9 cellular contexts compared by ENCODE assay signal in genomic region chrX:28491322-28491721, GRCh38.
"Had no signal": no experiment of that assay in that cellular context is flagged by ENCODE, and none has a peak within 500 bp of the region (broad histone marks: within the 10 kb centered on the region; RNA-seq: fewer than 3 reads in every experiment).

No MANE protein-coding gene starts in this region.

- H3K4me1 ChIP-seq: HAP-1 had no signal

- H3K36me3 ChIP-seq: HAP-1 had no signal

- H3K4me3 ChIP-seq: GM23248, HAP-1 had no signal

- ATAC-seq: HCT116, HepG2 had no signal

- FAIRE-seq: HepG2 had no signal

- H3K9ac ChIP-seq: GM23248 had no signal

- H3K27ac ChIP-seq: GM23248, HL-60 had no signal

- H2AFZ ChIP-seq: GM23248 had no signal

- DNase-seq: GM23248, GOT3, H7, HFFc6, KBM-7 had no signal
